ENCODE assay signal across 8 cellular contexts in genomic region chr10:12350167-12350872, GRCh38. TPM values are rescaled to one million over a fixed set of nuclear protein-coding genes. Genes with fewer than 3 reads are reported as not detected.
DNase-seq lines count a peak whose midpoint lies in the region; ATAC-seq and TF ChIP-seq lines count a peak whose summit lies in the region.

No MANE protein-coding gene starts in this region.

- H3K9me3 Mint-ChIP-seq in neural crest cell (no peaks in the 10 kb centered on the region), type B pancreatic cell (no peaks in the 10 kb centered on the region)

- H4K20me1 ChIP-seq in DOHH2 (ENCODE audit: control insufficient read depth, insufficient read depth, low read depth, low read length) (peaks cover 18% of the 10 kb centered on the region), HCT116 (ENCODE audit: insufficient read depth) (no peaks in the 10 kb centered on the region)

- ATAC-seq in HCT116 = peak; percentile 47

- H3K36me3 Mint-ChIP-seq in neural crest cell (ENCODE audit: low read depth) = no peaks in the 10 kb centered on the region
- H3K36me3 Mint-ChIP-seq in type B pancreatic cell = peaks cover 3% of the 10 kb centered on the region

- peak overlapping the region; percentile 98 for H3K4me3 ChIP-seq in DOHH2 (ENCODE audit: low read length)
- peak overlapping the region; percentile 70 to 88 for H3K4me3 ChIP-seq in HCT116 (replicated peaks in 1 of 2; ENCODE audit: low read depth in 1 of 2, low read length in 2 of 2)

- H3K27me3 Mint-ChIP-seq in neural crest cell (ENCODE audit: low read depth) (peaks cover 46% of the 10 kb centered on the region), type B pancreatic cell (peaks cover 40% of the 10 kb centered on the region)

- H3K9me2 ChIP-seq in DOHH2 (replicated peaks; ENCODE audit: control insufficient read depth, low read length) (no peaks in the 10 kb centered on the region), HCT116 (ENCODE audit: insufficient read depth) (no peaks in the 10 kb centered on the region)

- no peak for TF ChIP-seq RAD21 in HCT116 (IDR thresholded peaks at IDR 0.05; ENCODE audit: low read depth)

- peak overlapping the region; percentile 95 for H2AFZ ChIP-seq in HCT116 (ENCODE audit: low read depth, low read length, poor library complexity, severe bottlenecking)

- TF ChIP-seq CTCF in DOHH2 (IDR thresholded peaks at IDR 0.05; ENCODE audit: low read depth, low read length, poor library complexity, severe bottlenecking) (no peak), HCT116 (IDR thresholded peaks at IDR 0.05 in 2 of 3, conservative IDR thresholded peaks at IDR 0.05 in 1 of 3; ENCODE audit: borderline replicate concordance in 1 of 3, insufficient read depth in 1 of 3, low read depth in 2 of 3, low read length in 2 of 3) (0 out of 6 replicates have a peak, but pooled peaks of 1 of the 3 experiments have one; percentile 9), neural crest cell (conservative IDR thresholded peaks at IDR 0.05) (peak; percentile 1), type B pancreatic cell (conservative IDR thresholded peaks at IDR 0.05) (peak; percentile 36)

- CTCF ChIA-PET in HCT116 (lab: Charles Lee) = no interaction called here

- peak overlapping the region; percentile 82 for H3K27ac Mint-ChIP-seq in neural crest cell (ENCODE audit: unreplicated experiment)
- peak overlapping the region; percentile 93 for H3K27ac Mint-ChIP-seq in type B pancreatic cell

- peaks cover 17% of the 10 kb centered on the region for H3K4me1 Mint-ChIP-seq in neural crest cell
- H3K4me1 Mint-ChIP-seq in type B pancreatic cell (ENCODE audit: unreplicated experiment) = peaks cover 22% of the 10 kb centered on the region

- H3K9me3 ChIP-seq in DOHH2 (ENCODE audit: control insufficient read depth, insufficient read depth, low read length) = no peaks in the 10 kb centered on the region
- no peaks in the 10 kb centered on the region for H3K9me3 ChIP-seq in HCT116 (ENCODE audit: control insufficient read depth in 1 of 2, insufficient read depth in 1 of 2, low read depth in 1 of 2, low read length in 2 of 2)

- H3K79me2 ChIP-seq in DOHH2 (ENCODE audit: control insufficient read depth, low read length) (peaks cover 60% of the 10 kb centered on the region), HCT116 (ENCODE audit: insufficient read depth, low read length) (no peaks in the 10 kb centered on the region)

- intact Hi-C loops in HCT116 (cut with micrococcal nuclease) = no loop called here

- H3K27ac ChIP-seq in DOHH2 (ENCODE audit: low read depth, low read length) = peak overlapping the region; percentile 88
- H3K27ac ChIP-seq in HCT116 (ENCODE audit: low read depth, low read length) = peak overlapping the region; percentile 54; the same call in 1 of the 2 replicates

- peaks cover 78% of the 10 kb centered on the region for H3K4me1 ChIP-seq in DOHH2 (ENCODE audit: control insufficient read depth, low read length)
- H3K4me1 ChIP-seq in HCT116 (ENCODE audit: control insufficient read depth in 1 of 2, insufficient read depth in 2 of 2, low read length in 2 of 2) = peaks cover 6 to 27% of the 10 kb centered on the region in 2 experiments; a peak in 3 of 4 replicates

- RAD21 ChIA-PET in HCT116 (lab: Charles Lee; ENCODE audit: low non-redundant PET in 1 of 2, low total read pairs in 2 of 2, uncharacterized antibody in 2 of 2, unreplicated experiment in 2 of 2) = no interaction called here

- H3K27me3 ChIP-seq in DOHH2 (ENCODE audit: control insufficient read depth, low read length) (no peaks in the 10 kb centered on the region), HCT116 (ENCODE audit: insufficient read depth, low read length) (no peaks in the 10 kb centered on the region)

- no peak for TF ChIP-seq POLR2A in HCT116 (IDR thresholded peaks at IDR 0.05; ENCODE audit: borderline replicate concordance, extremely low read depth, insufficient read depth, insufficient read length)

- peaks cover 24% of the 10 kb centered on the region for H3F3A ChIP-seq in DOHH2 (ENCODE audit: control insufficient read depth, insufficient read depth)

- no peak for DNase-seq in HCT116 (ENCODE audit: low read depth, low spot score)
- peak; percentile 53 for DNase-seq in OCI-M1 (lab: John Stamatoyannopoulos, UW)
- DNase-seq in activated gamma-delta T cell treated with anti-CD3 and anti-CD28 coated beads, Interleukin-2, amount 50 U/mL, for 16 hours (ENCODE audit: low read depth) = peak; percentile 28
- peak; percentile 11 for DNase-seq in foreskin melanocyte
- DNase-seq in neural crest cell (ENCODE audit: low read depth, low spot score) = peak; percentile 6
- no peak for DNase-seq in type B pancreatic cell (ENCODE audit: extremely low spot score, unreplicated experiment)
- DNase-seq in GF-D8 (lab: John Stamatoyannopoulos, UW) = no peak

- H3K4me3 Mint-ChIP-seq in neural crest cell (peak overlapping the region; percentile 96), type B pancreatic cell (peak overlapping the region; percentile 98)

- H3K4me2 ChIP-seq in DOHH2 (ENCODE audit: low read length) = peak overlapping the region; percentile 98
- peak overlapping the region; percentile 93 for H3K4me2 ChIP-seq in HCT116 (ENCODE audit: low read length)

- H3K36me3 ChIP-seq in DOHH2 (ENCODE audit: control insufficient read depth, low read length) (peaks cover 39% of the 10 kb centered on the region), HCT116 (ENCODE audit: control insufficient read depth in 1 of 2, insufficient read depth in 2 of 2, low read length in 2 of 2) (no peaks in the 10 kb centered on the region)

- peak overlapping the region; percentile 60 for H3K9ac ChIP-seq in HCT116 (ENCODE audit: low read length)

- POLR2A ChIA-PET in HCT116 (lab: Charles Lee) = no interaction called here

- BruUV-seq in HCT116 (replicated peaks; lab: Mats Ljungman, UMichigan) = TSS peak; percentile 43

TF ChIP-seq in HCT116, 20 proteins besides CTCF, POLR2A, EP300 and RAD21:
- TF ChIP-seq REST (IDR thresholded peaks at IDR 0.05; ENCODE audit: low read depth) = no peak
- no peak for TF ChIP-seq EZH2phosphoT487 (IDR thresholded peaks at IDR 0.05; ENCODE audit: borderline replicate concordance)
- peak; percentile 58 for TF ChIP-seq MAX (IDR thresholded peaks at IDR 0.05)
- TF ChIP-seq YY1 (IDR thresholded peaks at IDR 0.05; ENCODE audit: extremely low read depth, insufficient replicate concordance, low read depth, low read length) = no peak
- no peak for TF ChIP-seq POLR2AphosphoS5 (IDR thresholded peaks at IDR 0.05; ENCODE audit: low read depth, low read length)
- no peak for TF ChIP-seq JUND (IDR thresholded peaks at IDR 0.05)
- no peak for TF ChIP-seq SRF (IDR thresholded peaks at IDR 0.05; ENCODE audit: low read depth)
- TF ChIP-seq CEBPB (IDR thresholded peaks at IDR 0.05; ENCODE audit: low read depth) = no peak
TF ChIP-seq in HCT116: peak in this region for 1.

RNA-seq across cellular contexts. Expression of gene CAMK1D, which starts 1.0 kb away (rescaled TPM):
- 9.6 TPM for total RNA-seq in HCT116 (2021; ENCODE audit: unreplicated experiment)
- 4.8 and 6.0 TPM in 2 replicates for polyA plus RNA-seq in HCT116 (2012)
- total RNA-seq in neural crest cell = 6.4 and 6.5 TPM in 2 replicates
- total RNA-seq in type B pancreatic cell (ENCODE audit: low replicate concordance) = 12.2 and 29.2 TPM in 2 replicates

Comparison
In these comparisons a context has a peak if more than half of its experiments do, and no peak if none do; other contexts are left out.
1. DNase-seq: peak in OCI-M1 (single experiment), activated gamma-delta T cell treated with anti-CD3 and anti-CD28 coated beads, Interleukin-2, amount 50 U/mL, for 16 hours (single experiment), foreskin melanocyte (single experiment) and neural crest cell (single experiment); none in HCT116 (single experiment), type B pancreatic cell (single experiment) and GF-D8 (single experiment).